In the genomic region with DNA sequence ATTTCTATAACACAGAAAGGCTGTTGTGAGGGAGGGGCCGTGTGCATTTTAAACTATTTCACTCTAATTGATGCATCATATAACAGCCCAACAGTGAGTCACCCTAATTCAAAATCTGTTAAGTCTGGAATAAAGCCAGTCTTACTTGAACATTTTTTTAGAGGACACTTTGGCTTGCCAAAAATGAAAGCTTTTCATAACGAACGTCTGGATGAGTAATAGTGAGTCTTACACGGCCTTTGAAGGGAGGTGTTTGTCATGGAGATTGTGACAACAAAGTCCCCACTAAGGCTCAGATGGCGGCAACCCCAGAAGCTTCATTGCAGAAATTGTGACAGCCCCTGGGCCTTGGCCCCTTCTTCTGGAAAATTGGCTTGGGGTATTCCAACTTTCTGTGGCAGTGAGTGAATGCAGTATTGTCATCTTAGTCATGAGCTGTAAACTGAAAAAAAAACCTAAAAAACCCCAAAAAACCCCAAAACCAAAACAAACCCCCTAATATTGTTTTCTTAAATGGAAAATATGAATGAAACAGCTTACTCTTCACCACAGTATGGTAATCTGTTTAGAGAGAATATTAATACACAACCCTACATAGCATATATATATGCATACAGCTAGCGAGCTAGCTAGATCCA, we compare ENCODE assay signal across 8 cellular contexts.
DNase-seq lines count a peak whose midpoint lies in the region; ATAC-seq and TF ChIP-seq lines count a peak whose summit lies in the region.

No MANE protein-coding gene starts in this region.

- peak; percentile 86 for ATAC-seq in GM21786 (IDR thresholded peaks at IDR 0.05; ENCODE audit: unreplicated experiment)
- ATAC-seq in naive thymus-derived CD8-positive, alpha-beta T cell = peak; percentile 76 to 82
- ATAC-seq in stimulated activated naive CD8-positive, alpha-beta T cell treated with anti-CD3 and anti-CD28 coated beads, Interleukin-15, Interleukin-2, amounts not matched to agents 100 U/mL and 50 U/mL, for 24 hours = peak; percentile 94

- H3K4me2 ChIP-seq in Karpas-422 (ENCODE audit: low read depth, low read length, poor library complexity, severe bottlenecking) = no peak overlapping the region

- DNase-seq in GM03348 (ENCODE audit: low spot score) = peak; percentile 78
- no peak for DNase-seq in Karpas-422
- peak; percentile 74 for DNase-seq in activated CD4-positive, alpha-beta T cell treated with anti-CD3 and anti-CD28 coated beads, Interleukin-2, amount 50 U/mL, for 1 hour
- peak; percentile 89 for DNase-seq in coronary artery (ENCODE audit: low spot score)
- peak in 5 of 10 donors; percentile 15 to 29 (median 27) for DNase-seq in naive thymus-derived CD8-positive, alpha-beta T cell
- DNase-seq in stimulated activated naive CD8-positive, alpha-beta T cell treated with anti-CD3 and anti-CD28 coated beads, Interleukin-15, Interleukin-2, amounts not matched to agents 100 U/mL and 50 U/mL, for 24 hours = peak; percentile 80
- no peak for DNase-seq in NCI-H146 (lab: John Stamatoyannopoulos, UW)

- H3K9me3 ChIP-seq in Karpas-422 (ENCODE audit: low read length) = no peaks in the 10 kb centered on the region

- H3K9me3 Mint-ChIP-seq in naive thymus-derived CD8-positive, alpha-beta T cell = peaks cover 0 to 2% (median 0%) of the 10 kb centered on the region in 9 donors

- H3K27ac Mint-ChIP-seq in naive thymus-derived CD8-positive, alpha-beta T cell = peak overlapping the region in 8 of 10 donors; percentile 43 to 87 (median 70)

- no peaks in the 10 kb centered on the region for H3K9me2 ChIP-seq in Karpas-422 (replicated peaks; ENCODE audit: insufficient read depth, low read length)

- H4K20me1 ChIP-seq in Karpas-422 (ENCODE audit: insufficient read depth, low read depth, low read length) = no peaks in the 10 kb centered on the region

- no peaks in the 10 kb centered on the region for H3K27me3 Mint-ChIP-seq in naive thymus-derived CD8-positive, alpha-beta T cell

- no peaks in the 10 kb centered on the region for H3K36me3 ChIP-seq in Karpas-422 (ENCODE audit: insufficient read depth, low read length)

- H3K36me3 Mint-ChIP-seq in naive thymus-derived CD8-positive, alpha-beta T cell = no peaks in the 10 kb centered on the region

- POLR2A ChIA-PET in naive thymus-derived CD8-positive, alpha-beta T cell (lab: Charles Lee) = no interaction called here

- H2AFZ ChIP-seq in Karpas-422 (ENCODE audit: low read length) = peak overlapping the region; percentile 27; the same call in 1 of the 2 replicates

- H3K27ac ChIP-seq in Karpas-422 (ENCODE audit: low read length) = no peak overlapping the region
- H3K27ac ChIP-seq in coronary artery = peak overlapping the region in 1 of 2 donors; percentile 52

- H3K4me1 ChIP-seq in Karpas-422 (ENCODE audit: low read length) = no peaks in the 10 kb centered on the region; the same call in 1 of the 2 replicates

- peaks cover 0 to 16% (median 7%) of the 10 kb centered on the region in 4 donors for H3K4me1 Mint-ChIP-seq in naive thymus-derived CD8-positive, alpha-beta T cell

- H3K27me3 ChIP-seq in Karpas-422 (ENCODE audit: low read length) = no peaks in the 10 kb centered on the region

- peak overlapping the region in 6 of 10 donors; percentile 4 to 58 (median 52) for H3K4me3 Mint-ChIP-seq in naive thymus-derived CD8-positive, alpha-beta T cell

- H3K4me3 ChIP-seq in Karpas-422 (ENCODE audit: low read length) (no peak overlapping the region), coronary artery (peak overlapping the region; percentile 18)

- no peak overlapping the region for H3K9ac ChIP-seq in Karpas-422 (ENCODE audit: low read length)

- TF ChIP-seq CTCF in coronary artery (IDR thresholded peaks at IDR 0.05) = no peak

- no peaks in the 10 kb centered on the region for H3K79me2 ChIP-seq in Karpas-422 (ENCODE audit: low read length)

Comparison
In these comparisons a context has a peak if more than half of its experiments do, and no peak if none do; other contexts are left out.
1. DNase-seq: peak in GM03348 (single experiment), activated CD4-positive, alpha-beta T cell treated with anti-CD3 and anti-CD28 coated beads, Interleukin-2, amount 50 U/mL, for 1 hour (single experiment), coronary artery (single experiment) and stimulated activated naive CD8-positive, alpha-beta T cell treated with anti-CD3 and anti-CD28 coated beads, Interleukin-15, Interleukin-2, amounts not matched to agents 100 U/mL and 50 U/mL, for 24 hours (single experiment); none in Karpas-422 (single experiment) and NCI-H146 (single experiment).
2. Peak in every context shown above with its lines, with median percentiles within 50 percentile points of each other: ATAC-seq.